25 cellular contexts compared by ENCODE assay signal in genomic region chr11:46373787-46374740, GRCh38. TPM values are rescaled to one million over a fixed set of nuclear protein-coding genes. Genes with fewer than 3 reads are reported as not detected.
"Had no signal": no experiment of that assay in that cellular context is flagged by ENCODE, and none has a peak within 500 bp of the region (broad histone marks: within the 10 kb centered on the region; RNA-seq: fewer than 3 reads in every experiment).

No MANE protein-coding gene starts in this region.

- ATAC-seq: activated CD8-positive, alpha-beta T cell treated with anti-CD3 and anti-CD28 coated beads for 36 hours; activated T-cell treated with anti-CD3 and anti-CD28 coated beads, Interleukin-2, amount 50 U/mL, for 72 hours; PC-3; T-cell had no signal

- FAIRE-seq: RCC 7860, TTC549 had no signal

- H3K27me3 Mint-ChIP-seq: activated CD4-positive, alpha-beta T cell treated with anti-CD3 and anti-CD28 coated beads, Interleukin-2, amount 10 ng/mL, durations not matched to agents 7 days and 5 days; activated CD8-positive, alpha-beta T cell treated with anti-CD3 and anti-CD28 coated beads for 36 hours; activated naive CD8-positive, alpha-beta T cell treated with anti-CD3 and anti-CD28 coated beads, Interleukin-2, amount 10 ng/mL, durations not matched to agents 7 days and 5 days; T-cell had no signal

- H3K9me3 ChIP-seq: adrenal gland had no signal

- H3K4me3 Mint-ChIP-seq: activated CD4-positive, alpha-beta T cell treated with anti-CD3 and anti-CD28 coated beads, Interleukin-2, amount 10 ng/mL, durations not matched to agents 7 days and 5 days; activated CD8-positive, alpha-beta T cell treated with anti-CD3 and anti-CD28 coated beads for 36 hours; activated naive CD8-positive, alpha-beta T cell treated with anti-CD3 and anti-CD28 coated beads, Interleukin-2, amount 10 ng/mL, durations not matched to agents 7 days and 5 days; activated T-cell treated with anti-CD3 and anti-CD28 coated beads, Interleukin-2, amount 50 U/mL, for 72 hours; T-cell had no signal

- H3K4me1 ChIP-seq: adrenal gland had no signal

- H3K27ac Mint-ChIP-seq: activated CD4-positive, alpha-beta T cell treated with anti-CD3 and anti-CD28 coated beads, Interleukin-2, amount 10 ng/mL, durations not matched to agents 7 days and 5 days; activated CD8-positive, alpha-beta T cell treated with anti-CD3 and anti-CD28 coated beads for 36 hours; activated naive CD8-positive, alpha-beta T cell treated with anti-CD3 and anti-CD28 coated beads, Interleukin-2, amount 10 ng/mL, durations not matched to agents 7 days and 5 days; activated T-cell treated with anti-CD3 and anti-CD28 coated beads, Interleukin-2, amount 50 U/mL, for 72 hours; activated T-helper 2 cell treated with anti-CD3 and anti-CD28 coated beads, Interferon-gamma antibody, Interleukin-2, Interleukin-4, amounts not matched to agents 10 μg/mL and 5 μg/mL and 100 μg/mL, durations not matched to agents 14 hours and 24 hours and 36 hours; T-cell had no signal

- H3K9me3 Mint-ChIP-seq: activated CD4-positive, alpha-beta T cell treated with anti-CD3 and anti-CD28 coated beads, Interleukin-2, amount 10 ng/mL, durations not matched to agents 7 days and 5 days; activated CD8-positive, alpha-beta T cell treated with anti-CD3 and anti-CD28 coated beads for 36 hours; activated naive CD8-positive, alpha-beta T cell treated with anti-CD3 and anti-CD28 coated beads, Interleukin-2, amount 10 ng/mL, durations not matched to agents 7 days and 5 days; activated T-helper 2 cell treated with anti-CD3 and anti-CD28 coated beads, Interferon-gamma antibody, Interleukin-2, Interleukin-4, amounts not matched to agents 10 μg/mL and 5 μg/mL and 100 μg/mL, durations not matched to agents 14 hours and 24 hours and 36 hours; T-cell had no signal

- DNase-seq: activated CD4-positive, alpha-beta T cell treated with anti-CD3 and anti-CD28 coated beads, Interleukin-2, amount 10 ng/mL, durations not matched to agents 7 days and 5 days; activated CD4-positive, CD25-positive, alpha-beta regulatory T cell; activated CD8-positive, alpha-beta memory T cell treated with anti-CD3 and anti-CD28 coated beads, Interleukin-2, amount 50 U/mL, for 4 hours; activated CD8-positive, alpha-beta T cell treated with anti-CD3 and anti-CD28 coated beads for 36 hours; activated naive CD4-positive, alpha-beta T cell treated with anti-CD3 and anti-CD28 coated beads, Interleukin-2, amount 50 U/mL, for 16 hours; activated naive CD8-positive, alpha-beta T cell treated with anti-CD3 and anti-CD28 coated beads, Interleukin-2, amount 10 ng/mL, durations not matched to agents 7 days and 5 days; activated T-cell treated with anti-CD3 and anti-CD28 coated beads, Interleukin-2, amount 50 U/mL, for 72 hours; adrenal gland; central memory CD4-positive, alpha-beta T cell; Karpas-422; NCI-H1048; NCI-H146; NCI-H187 treated with DMSO at 0.1 percent for 48 hours; NCI-H2081 treated with DMSO at 0.1 percent for 48 hours; NCI-H446; NCI-H524; PC-3; SHP77 treated with DMSO at 0.1 percent for 48 hours; T-cell; T-helper 2 cell; T1000 had no signal

- H3K4me3 ChIP-seq: adrenal gland, SK-N-MC had no signal

- H3K27ac ChIP-seq: adrenal gland, SK-N-MC had no signal

- H3K27me3 ChIP-seq: adrenal gland had no signal

RNA-seq across cellular contexts. Expression of gene CHRM4, which starts 17.5 kb away (rescaled TPM):
- total RNA-seq: activated CD8-positive, alpha-beta T cell treated with anti-CD3 and anti-CD28 coated beads for 36 hours; PC-3 had no signal
